In the genomic region with DNA sequence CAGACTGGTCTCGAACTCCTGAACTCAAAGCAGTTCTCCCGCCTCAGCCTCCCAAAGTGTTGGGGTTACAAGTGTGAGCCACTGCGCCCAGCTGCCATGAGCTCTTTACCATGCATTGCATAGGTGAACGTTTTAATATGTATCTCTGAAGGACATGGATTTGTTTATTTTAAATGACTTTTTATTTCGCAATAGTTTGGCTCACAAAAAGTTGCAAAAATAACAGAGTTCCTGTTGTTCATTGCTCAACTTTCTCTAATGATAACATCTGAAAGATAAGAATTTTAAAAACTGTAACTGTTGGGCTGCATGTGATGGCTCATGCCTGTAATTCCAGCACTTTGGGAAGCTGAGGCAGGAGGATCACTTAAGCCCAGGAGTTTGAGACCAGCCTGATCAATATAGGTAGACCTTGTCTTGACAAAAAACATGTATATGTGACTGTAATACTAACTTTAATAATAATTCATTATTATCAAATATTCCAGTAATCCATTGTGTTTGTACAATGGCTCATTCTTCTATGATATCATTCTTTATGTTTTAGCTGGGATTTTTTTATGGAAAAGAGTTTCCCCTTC, we compare ENCODE assay signal across 17 cellular contexts.
A peak's percentile ranks its signal among the peaks of the same experiment; 100 is the strongest.
DNase-seq lines count a peak whose midpoint lies in the region; ATAC-seq, FAIRE-seq and TF ChIP-seq lines count a peak whose summit lies in the region.
"Had no signal": no experiment of that assay in that cellular context is flagged by ENCODE, and none has a peak within 500 bp of the region (broad histone marks: within the 10 kb centered on the region; RNA-seq: fewer than 3 reads in every experiment).

No MANE protein-coding gene starts in this region.

- H3K4me1 ChIP-seq in subcutaneous abdominal adipose tissue (ENCODE audit: control insufficient read depth in 5 of 5, insufficient read depth in 5 of 5, low read length in 5 of 5) = peaks cover 2 to 36% (median 17%) of the 10 kb centered on the region in 5 donors
- H3K4me1 ChIP-seq in pancreas = peaks cover 0 to 4% (median 0%) of the 10 kb centered on the region in 3 donors

- H3K4me3 Mint-ChIP-seq in T-helper 17 cell = no peak overlapping the region
- H3K4me3 Mint-ChIP-seq: activated CD8-positive, alpha-beta T cell treated with anti-CD3 and anti-CD28 coated beads, Interleukin-2, amount 10 ng/mL, durations not matched to agents 7 days and 5 days; WTC11 had no signal

- H3K9me3 ChIP-seq in T-helper 17 cell (ENCODE audit: control insufficient read depth, low read length, poor library complexity, severe bottlenecking) (no peaks in the 10 kb centered on the region), subcutaneous abdominal adipose tissue (ENCODE audit: control insufficient read depth in 5 of 5, low read length in 5 of 5) (no peaks in the 10 kb centered on the region), pancreas (no peaks in the 10 kb centered on the region)

- intact Hi-C loops in pancreas (cut with DNase I) = no loop called here
- intact Hi-C loops in posterior cingulate gyrus (cut with DNase I) = no loop called here

- H3K27me3 Mint-ChIP-seq in T-helper 17 cell = no peaks in the 10 kb centered on the region

- peaks cover 37% of the 10 kb centered on the region for H3K4me1 Mint-ChIP-seq in T-helper 17 cell

- WGBS in pancreas, 2 donors = 66 to 70% methylated on average over 5 of the region's 5 CpGs

- no peaks in the 10 kb centered on the region for H3K27me3 ChIP-seq in subcutaneous abdominal adipose tissue (ENCODE audit: control insufficient read depth in 5 of 5, insufficient read depth in 4 of 5, low read length in 5 of 5)
- H3K27me3 ChIP-seq in pancreas = no peaks in the 10 kb centered on the region

- H3K36me3 ChIP-seq in subcutaneous abdominal adipose tissue (ENCODE audit: control insufficient read depth in 5 of 5, insufficient read depth in 5 of 5, low read length in 5 of 5) (peaks cover 0 to 23% (median 7%) of the 10 kb centered on the region in 5 donors), pancreas (no peaks in the 10 kb centered on the region)

- peak; percentile 37 for DNase-seq in GF-D8 (lab: John Stamatoyannopoulos, UW)
- no peak for DNase-seq in T-helper 17 cell
- DNase-seq in fibroblast of peridontal ligament (ENCODE audit: extremely low read depth) = peak; percentile 46
- no peak for DNase-seq in pancreas
- DNase-seq in DMS 273 treated with DMSO at 0.1 percent for 48 hours (lab: John Stamatoyannopoulos, UW) = no peak
- no peak for DNase-seq in posterior cingulate gyrus
- DNase-seq: activated CD8-positive, alpha-beta T cell treated with anti-CD3 and anti-CD28 coated beads, Interleukin-2, amount 10 ng/mL, durations not matched to agents 7 days and 5 days; DMS53; MV-4-11; NCI-H2081 treated with DMSO at 0.1 percent for 48 hours; NCI-H69 had no signal

- ATAC-seq in T-helper 17 cell = no peak
- ATAC-seq in pancreas = no peak
- no peak for ATAC-seq in HG02970 (IDR thresholded peaks at IDR 0.05; ENCODE audit: low FRiP score, unreplicated experiment)
- ATAC-seq: activated CD8-positive, alpha-beta T cell treated with anti-CD3 and anti-CD28 coated beads, Interleukin-2, amount 10 ng/mL, durations not matched to agents 7 days and 5 days; WTC11 had no signal

- no peaks in the 10 kb centered on the region for H3K36me3 Mint-ChIP-seq in T-helper 17 cell (ENCODE audit: low read depth)

- H3K27ac ChIP-seq in subcutaneous abdominal adipose tissue (ENCODE audit: low read depth, low read length) (peak overlapping the region; percentile 30), pancreas (no peak overlapping the region)
- H3K27ac ChIP-seq: epithelial cell of prostate had no signal

- no peak overlapping the region for H3K9ac ChIP-seq in subcutaneous abdominal adipose tissue (ENCODE audit: low read length in 5 of 5)

- no peak for TF ChIP-seq CTCF in pancreas (IDR thresholded peaks at IDR 0.05)

- H3K27ac Mint-ChIP-seq in T-helper 17 cell = peak overlapping the region; percentile 39
- H3K27ac Mint-ChIP-seq: activated CD8-positive, alpha-beta T cell treated with anti-CD3 and anti-CD28 coated beads, Interleukin-2, amount 10 ng/mL, durations not matched to agents 7 days and 5 days; activated T-helper 2 cell treated with anti-CD3 and anti-CD28 coated beads, Interferon-gamma antibody, Interleukin-2, Interleukin-4, amounts not matched to agents 10 μg/mL and 5 μg/mL and 100 μg/mL, durations not matched to agents 14 hours and 24 hours and 36 hours; WTC11 had no signal

- H3K4me3 ChIP-seq in subcutaneous abdominal adipose tissue (ENCODE audit: low read depth in 1 of 5, low read length in 5 of 5) = no peak overlapping the region
- no peak overlapping the region for H3K4me3 ChIP-seq in pancreas
- H3K4me3 ChIP-seq: coronary artery had no signal

- FAIRE-seq in pancreas (lab: Jason Lieb, UNC) = no peak

Comparison
In these comparisons a context has a peak if more than half of its experiments do, and no peak if none do; other contexts are left out.
1. DNase-seq: peak in GF-D8 (single experiment) and fibroblast of peridontal ligament (single experiment); none in T-helper 17 cell (0 of 3), pancreas (0 of 6), DMS 273 treated with DMSO at 0.1 percent for 48 hours (single experiment) and posterior cingulate gyrus (0 of 10).